In the genomic region with DNA sequence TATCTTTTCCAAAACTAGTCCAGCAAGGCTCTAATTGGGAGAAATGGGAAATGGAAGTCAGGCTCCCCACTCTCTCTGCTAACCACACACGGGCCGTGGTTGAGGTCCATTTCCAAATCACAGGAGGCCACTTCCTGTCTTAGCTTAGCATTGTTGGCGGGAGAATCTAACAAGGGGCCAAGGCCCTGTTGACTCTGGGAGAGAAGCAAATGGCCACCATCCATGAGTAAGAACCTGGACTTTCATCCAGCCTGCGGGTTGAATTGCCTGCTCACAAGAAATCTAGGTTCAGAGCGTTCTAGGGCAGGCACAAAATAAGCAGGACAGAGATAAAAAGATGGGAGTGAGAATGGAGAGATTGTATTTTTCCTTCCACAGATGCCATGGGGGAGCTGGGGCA, we compare ENCODE assay signal across 21 cellular contexts. TPM values are rescaled to one million over a fixed set of nuclear protein-coding genes. Genes with fewer than 3 reads are reported as not detected.
A peak's percentile ranks its signal among the peaks of the same experiment; 100 is the strongest.
DNase-seq lines count a peak whose midpoint lies in the region; ATAC-seq and TF ChIP-seq lines count a peak whose summit lies in the region.
"Had no signal": no experiment of that assay in that cellular context is flagged by ENCODE, and none has a peak within 500 bp of the region (broad histone marks: within the 10 kb centered on the region; RNA-seq: fewer than 3 reads in every experiment).

No MANE protein-coding gene starts in this region.

- H2AFZ ChIP-seq in trophoblast cell (ENCODE audit: insufficient read depth, low read length, poor library complexity) = no peak overlapping the region
- H2AFZ ChIP-seq: neural progenitor cell had no signal

- H3K9me3 ChIP-seq in right atrium auricular region = no peaks in the 10 kb centered on the region
- H3K9me3 ChIP-seq in trophoblast cell (ENCODE audit: insufficient read depth, low read depth, low read length) = no peaks in the 10 kb centered on the region
- no peaks in the 10 kb centered on the region for H3K9me3 ChIP-seq in aorta (ENCODE audit: control insufficient read depth, low read length)
- H3K9me3 ChIP-seq: BE2C, HAP-1, prostate gland had no signal

- no peak overlapping the region for H3K4me2 ChIP-seq in trophoblast cell (ENCODE audit: low read length)
- H3K4me2 ChIP-seq: neural progenitor cell had no signal

- WGBS in trophoblast cell (ENCODE audit: extremely low coverage, insufficient coverage, insufficient read length) = no CpG with 5 or more reads among the region's 5 CpGs
- 6 to 18% methylated on average over 5 of the region's 5 CpGs for WGBS in aorta, 2 donors

- no peak overlapping the region for H3K9ac ChIP-seq in trophoblast cell (ENCODE audit: low read length)
- H3K9ac ChIP-seq: neural progenitor cell had no signal

- peak; percentile 10 for ATAC-seq in Right ventricle myocardium superior (ENCODE audit: poor library complexity)
- peak; percentile 62 to 68 for ATAC-seq in left cardiac atrium
- ATAC-seq in aorta (ENCODE audit: low FRiP score) = peak; percentile 48
- ATAC-seq in stimulated activated naive B cell treated with anti-CD40 and anti-IgM and Interleukin-4, amounts not matched to agents 10 μg/mL and 1 μg/mL and 100 μg/mL, for 72 hours (replicated peaks) = no peak
- ATAC-seq: stimulated activated naive CD8-positive, alpha-beta T cell treated with anti-CD3 and anti-CD28 coated beads, Interleukin-15, amount 100 ng/mL, for 72 hours had no signal

- H3K27ac ChIP-seq in right atrium auricular region (peak overlapping the region in 1 of 2 donors; percentile 12), trophoblast cell (ENCODE audit: low read depth, low read length) (no peak overlapping the region), aorta (ENCODE audit: low read depth in 1 of 2, low read length in 2 of 2) (no peak overlapping the region)
- H3K27ac ChIP-seq: neural progenitor cell, prostate gland had no signal

- peaks cover 71 to 85% of the 10 kb centered on the region in 2 donors for H3K27me3 Mint-ChIP-seq in stimulated activated naive B cell treated with anti-CD40 and anti-IgM and Interleukin-4, amounts not matched to agents 10 μg/mL and 1 μg/mL and 100 μg/mL, for 72 hours

- H3K18ac ChIP-seq in trophoblast cell (ENCODE audit: low read length) = no peak overlapping the region

- H3K4me1 ChIP-seq in right atrium auricular region = peaks cover 0 to 34% of the 10 kb centered on the region in 2 donors
- H3K4me1 ChIP-seq in trophoblast cell (ENCODE audit: control insufficient read depth in 1 of 2, insufficient read depth in 2 of 2, low read length in 2 of 2) = peaks cover 16% of the 10 kb centered on the region in 2 experiments
- H3K4me1 ChIP-seq in aorta (ENCODE audit: control insufficient read depth in 1 of 2, insufficient read depth in 2 of 2, low read length in 2 of 2) = no peaks in the 10 kb centered on the region
- H3K4me1 ChIP-seq: BE2C, neural progenitor cell, prostate gland had no signal

- H3K4me3 ChIP-seq in right atrium auricular region (no peak overlapping the region), trophoblast cell (ENCODE audit: low read depth, low read length) (no peak overlapping the region), aorta (ENCODE audit: low read length in 2 of 2) (no peak overlapping the region)
- H3K4me3 ChIP-seq: HAP-1, neural progenitor cell, prostate gland had no signal

- no peak overlapping the region for H3K27ac Mint-ChIP-seq in stimulated activated naive B cell treated with anti-CD40 and anti-IgM and Interleukin-4, amounts not matched to agents 10 μg/mL and 1 μg/mL and 100 μg/mL, for 72 hours
- H3K27ac Mint-ChIP-seq: activated naive CD4-positive, alpha-beta T cell treated with anti-CD3 and anti-CD28 coated beads, Interleukin-2, amount 10 ng/mL, durations not matched to agents 7 days and 5 days; mesothelial cell of epicardium; neural progenitor cell; stimulated activated naive CD8-positive, alpha-beta T cell treated with anti-CD3 and anti-CD28 coated beads, Interleukin-15, amount 100 ng/mL, for 72 hours had no signal

- H3K4me3 Mint-ChIP-seq in stimulated activated naive B cell treated with anti-CD40 and anti-IgM and Interleukin-4, amounts not matched to agents 10 μg/mL and 1 μg/mL and 100 μg/mL, for 72 hours = no peak overlapping the region
- H3K4me3 Mint-ChIP-seq: activated naive CD4-positive, alpha-beta T cell treated with anti-CD3 and anti-CD28 coated beads, Interleukin-2, amount 10 ng/mL, durations not matched to agents 7 days and 5 days; mesothelial cell of epicardium; neural progenitor cell; stimulated activated naive CD8-positive, alpha-beta T cell treated with anti-CD3 and anti-CD28 coated beads, Interleukin-15, amount 100 ng/mL, for 72 hours had no signal

- TF ChIP-seq CTCF in right atrium auricular region (IDR thresholded peaks at IDR 0.05) = no peak

- intact Hi-C loops in Right ventricle myocardium superior (cut with DNase I) = no loop called here
- intact Hi-C loops in left cardiac atrium (cut with DNase I) = no loop called here
- intact Hi-C loops in aorta (cut with DNase I) = no loop called here

- H3K27me3 ChIP-seq in right atrium auricular region (no peaks in the 10 kb centered on the region), trophoblast cell (ENCODE audit: insufficient read depth, low read length) (no peaks in the 10 kb centered on the region), aorta (ENCODE audit: control insufficient read depth in 1 of 2, insufficient read depth in 2 of 2, low read length in 1 of 2) (peaks cover 0 to 2% of the 10 kb centered on the region in 2 donors)

- peaks cover 3 to 6% of the 10 kb centered on the region in 2 donors for H3K4me1 Mint-ChIP-seq in stimulated activated naive B cell treated with anti-CD40 and anti-IgM and Interleukin-4, amounts not matched to agents 10 μg/mL and 1 μg/mL and 100 μg/mL, for 72 hours

- no peaks in the 10 kb centered on the region for H3K9me3 Mint-ChIP-seq in stimulated activated naive B cell treated with anti-CD40 and anti-IgM and Interleukin-4, amounts not matched to agents 10 μg/mL and 1 μg/mL and 100 μg/mL, for 72 hours
- H3K9me3 Mint-ChIP-seq: activated naive CD4-positive, alpha-beta T cell treated with anti-CD3 and anti-CD28 coated beads, Interleukin-2, amount 10 ng/mL, durations not matched to agents 7 days and 5 days; mesothelial cell of epicardium; neural progenitor cell; stimulated activated naive CD8-positive, alpha-beta T cell treated with anti-CD3 and anti-CD28 coated beads, Interleukin-15, amount 100 ng/mL, for 72 hours had no signal

- no peak overlapping the region for H3K14ac ChIP-seq in trophoblast cell (ENCODE audit: low read length)

- H3K36me3 ChIP-seq in right atrium auricular region (no peaks in the 10 kb centered on the region), trophoblast cell (ENCODE audit: control insufficient read depth in 1 of 2, insufficient read depth in 2 of 2, low read length in 2 of 2) (no peaks in the 10 kb centered on the region), aorta (ENCODE audit: control insufficient read depth in 1 of 2, insufficient read depth in 2 of 2, low read length in 1 of 2) (no peaks in the 10 kb centered on the region)
- H3K36me3 ChIP-seq: BE2C, HAP-1, neural progenitor cell, prostate gland had no signal

- peaks cover 13% of the 10 kb centered on the region for H3K79me1 ChIP-seq in trophoblast cell (ENCODE audit: low read length)

- H2BK5ac ChIP-seq in trophoblast cell (ENCODE audit: low read depth, low read length, poor library complexity) = no peak overlapping the region

- no peak overlapping the region for H2BK120ac ChIP-seq in trophoblast cell (ENCODE audit: insufficient read depth, low read length, poor library complexity)

- peak; percentile 45 for DNase-seq in Right ventricle myocardium superior
- DNase-seq in right atrium auricular region (ENCODE audit: low spot score) = no peak
- peak; percentile 40 for DNase-seq in left cardiac atrium
- no peak for DNase-seq in trophoblast cell
- peak in 1 of 2 donors; percentile 75 for DNase-seq in aorta
- no peak for DNase-seq in stimulated activated naive B cell treated with anti-CD40 and anti-IgM and Interleukin-4, amounts not matched to agents 10 μg/mL and 1 μg/mL and 100 μg/mL, for 72 hours
- DNase-seq in DMS 273 (lab: John Stamatoyannopoulos, UW; ENCODE audit: unreplicated experiment) = no peak
- no peak for DNase-seq in epidermal melanocyte (ENCODE audit: insufficient read length, low spot score)
- DNase-seq: activated naive CD4-positive, alpha-beta T cell treated with anti-CD3 and anti-CD28 coated beads, Interleukin-2, amount 10 ng/mL, durations not matched to agents 7 days and 5 days; activated T-cell treated with anti-CD3 and anti-CD28 coated beads, Interleukin-2, amount 50 U/mL, for 48 hours; BE2C; Kasumi-1; kidney; NCI-H510A; NK-92 treated with Interleukin-12 subunit alpha and Interleukin-12 subunit beta, amount 100 ng/mL, for 24 hours; stimulated activated CD4-positive, alpha-beta T cell treated with anti-CD3 and anti-CD28 coated beads, Interleukin-4, amount 100 ng/mL, for 1 hour; stimulated activated naive CD8-positive, alpha-beta T cell treated with anti-CD3 and anti-CD28 coated beads, Interleukin-15, amount 100 ng/mL, for 72 hours had no signal

- H3K23ac ChIP-seq in trophoblast cell (ENCODE audit: low read length) = no peak overlapping the region

- no peak overlapping the region for H4K12ac ChIP-seq in trophoblast cell (ENCODE audit: low read depth, low read length)

- H2AK5ac ChIP-seq in trophoblast cell (ENCODE audit: low read length) = peak overlapping the region; percentile 9

- H4K8ac ChIP-seq in trophoblast cell (ENCODE audit: low read depth, low read length) = peak overlapping the region; percentile 9

- peaks cover 11% of the 10 kb centered on the region for H3K79me2 ChIP-seq in trophoblast cell (ENCODE audit: control insufficient read depth, insufficient read depth, low read length, poor library complexity)

- peak overlapping the region; percentile 52 for H3K4ac ChIP-seq in trophoblast cell (ENCODE audit: low read depth, low read length)

- peak overlapping the region; percentile 4 for H2BK12ac ChIP-seq in trophoblast cell (ENCODE audit: low read length)

- H3K36me3 Mint-ChIP-seq in stimulated activated naive B cell treated with anti-CD40 and anti-IgM and Interleukin-4, amounts not matched to agents 10 μg/mL and 1 μg/mL and 100 μg/mL, for 72 hours = no peaks in the 10 kb centered on the region
- H3K36me3 Mint-ChIP-seq: activated naive CD4-positive, alpha-beta T cell treated with anti-CD3 and anti-CD28 coated beads, Interleukin-2, amount 10 ng/mL, durations not matched to agents 7 days and 5 days; mesothelial cell of epicardium; neural progenitor cell had no signal

- peak overlapping the region; percentile 26 for H4K91ac ChIP-seq in trophoblast cell (ENCODE audit: low read depth, low read length)

RNA-seq across cellular contexts. Expression of gene FAM20A, which starts 5.7 kb away (rescaled TPM):
- total RNA-seq in Right ventricle myocardium superior = 5.0 TPM
- total RNA-seq in right atrium auricular region = 1 to 10 TPM; 2.5 to 4.4 TPM
- total RNA-seq in left cardiac atrium = 1 to 10 TPM; 7.9 to 9.0 TPM
- 15.7 and 19.5 TPM in 2 replicates for polyA plus RNA-seq in trophoblast cell (2013)
- 10 to 100 TPM; 16.4 to 71.6 TPM for total RNA-seq in aorta
- 1 to 10 TPM in 1 of 2 donors, under 1 TPM in 1; 0.69 to 6.0 TPM for polyA plus RNA-seq in aorta

Comparison
In these comparisons a context has a peak if more than half of its experiments do, and no peak if none do; other contexts are left out.
1. DNase-seq: peak in Right ventricle myocardium superior (single experiment) and left cardiac atrium (single experiment); none in right atrium auricular region (single experiment), trophoblast cell (0 of 2), stimulated activated naive B cell treated with anti-CD40 and anti-IgM and Interleukin-4, amounts not matched to agents 10 μg/mL and 1 μg/mL and 100 μg/mL, for 72 hours (single experiment), DMS 273 (single experiment) and epidermal melanocyte (single experiment).
2. ATAC-seq: peak in Right ventricle myocardium superior (single experiment), left cardiac atrium (2 of 2) and aorta (single experiment); none in stimulated activated naive B cell treated with anti-CD40 and anti-IgM and Interleukin-4, amounts not matched to agents 10 μg/mL and 1 μg/mL and 100 μg/mL, for 72 hours (0 of 2).